18 cellular contexts compared by ENCODE assay signal in genomic region chr10:10223129-10223528, GRCh38.
DNase-seq lines count a peak whose midpoint lies in the region; ATAC-seq, FAIRE-seq and TF ChIP-seq lines count a peak whose summit lies in the region.
"Had no signal": no experiment of that assay in that cellular context is flagged by ENCODE, and none has a peak within 500 bp of the region (broad histone marks: within the 10 kb centered on the region; RNA-seq: fewer than 3 reads in every experiment).

No MANE protein-coding gene starts in this region.

- H3K23ac ChIP-seq in trophoblast cell (ENCODE audit: low read length), result no peak overlapping the region

- no peaks in the 10 kb centered on the region for H3K79me1 ChIP-seq in trophoblast cell (ENCODE audit: low read length)

- POLR2A ChIA-PET in naive thymus-derived CD4-positive, alpha-beta T cell (lab: Charles Lee), result no interaction called here

- no peak for TF ChIP-seq CTCF in endodermal cell (conservative IDR thresholded peaks at IDR 0.05)

- no peaks in the 10 kb centered on the region for H3K36me3 ChIP-seq in trophoblast cell (ENCODE audit: control insufficient read depth in 1 of 2, insufficient read depth in 2 of 2, low read length in 2 of 2)
- H3K36me3 ChIP-seq in naive thymus-derived CD4-positive, alpha-beta T cell (ENCODE audit: control insufficient read depth in 2 of 3, insufficient read depth in 3 of 3, low read length in 3 of 3), result no peaks in the 10 kb centered on the region
- H3K36me3 ChIP-seq in small intestine (ENCODE audit: control insufficient read depth in 2 of 2, insufficient read depth in 2 of 2, low read length in 2 of 2), result no peaks in the 10 kb centered on the region
- H3K36me3 ChIP-seq in endodermal cell (ENCODE audit: control insufficient read depth, insufficient read depth, low read length), result no peaks in the 10 kb centered on the region

- no peak overlapping the region for H2AK5ac ChIP-seq in trophoblast cell (ENCODE audit: low read length)

- H3K27me3 Mint-ChIP-seq in naive thymus-derived CD4-positive, alpha-beta T cell, result peaks cover 0 to 6% (median 0%) of the 10 kb centered on the region in 5 donors
- no peaks in the 10 kb centered on the region for H3K27me3 Mint-ChIP-seq in endodermal cell (ENCODE audit: insufficient read depth)

- no peak overlapping the region for H4K91ac ChIP-seq in trophoblast cell (ENCODE audit: low read depth, low read length)

- H2BK5ac ChIP-seq in trophoblast cell (ENCODE audit: low read depth, low read length, poor library complexity), result no peak overlapping the region

- no peak overlapping the region for H3K4ac ChIP-seq in trophoblast cell (ENCODE audit: low read depth, low read length)

- H3K27ac Mint-ChIP-seq in naive thymus-derived CD4-positive, alpha-beta T cell, result no peak overlapping the region
- H3K27ac Mint-ChIP-seq in endodermal cell, result no peak overlapping the region
- H3K27ac Mint-ChIP-seq: CD14-positive monocyte; CD8-positive, alpha-beta T cell had no signal

- no peak overlapping the region for H4K8ac ChIP-seq in trophoblast cell (ENCODE audit: low read depth, low read length)

- no peaks in the 10 kb centered on the region for H3K27me3 ChIP-seq in trophoblast cell (ENCODE audit: insufficient read depth, low read length)
- H3K27me3 ChIP-seq in naive thymus-derived CD4-positive, alpha-beta T cell (ENCODE audit: control insufficient read depth in 2 of 2, insufficient read depth in 2 of 2, low read length in 2 of 2), result peaks cover 0 to 4% of the 10 kb centered on the region in 2 donors
- no peaks in the 10 kb centered on the region for H3K27me3 ChIP-seq in small intestine (ENCODE audit: control insufficient read depth in 2 of 2, insufficient read depth in 2 of 2, low read length in 2 of 2)
- H3K27me3 ChIP-seq in endodermal cell (ENCODE audit: control insufficient read depth, insufficient read depth, low read length, poor library complexity, severe bottlenecking), result no peaks in the 10 kb centered on the region

- no peak overlapping the region for H2BK120ac ChIP-seq in trophoblast cell (ENCODE audit: insufficient read depth, low read length, poor library complexity)

- no peak overlapping the region for H3K14ac ChIP-seq in trophoblast cell (ENCODE audit: low read length)

- H3K4me3 ChIP-seq in trophoblast cell (ENCODE audit: low read depth, low read length), result no peak overlapping the region
- H3K4me3 ChIP-seq in naive thymus-derived CD4-positive, alpha-beta T cell (ENCODE audit: low read length), result no peak overlapping the region
- no peak overlapping the region for H3K4me3 ChIP-seq in small intestine (ENCODE audit: low read depth in 1 of 2, low read length in 2 of 2)
- H3K4me3 ChIP-seq in endodermal cell (ENCODE audit: low read length), result no peak overlapping the region
- H3K4me3 ChIP-seq: A549 had no signal

- CTCF ChIA-PET in naive thymus-derived CD4-positive, alpha-beta T cell (lab: Charles Lee), result interaction anchor here (0.6 kb wide), 1 partner anchor 14 kb away, joined by 4 read pairs; no protein-coding TSS in a partner anchor

- no peak for ATAC-seq in naive thymus-derived CD4-positive, alpha-beta T cell
- ATAC-seq: A549; CD8-positive, alpha-beta T cell had no signal

- no peak overlapping the region for H3K27ac ChIP-seq in trophoblast cell (ENCODE audit: low read depth, low read length)
- H3K27ac ChIP-seq in naive thymus-derived CD4-positive, alpha-beta T cell (ENCODE audit: low read depth, low read length), result no peak overlapping the region
- no peak overlapping the region for H3K27ac ChIP-seq in small intestine (ENCODE audit: low read depth in 1 of 2, low read length in 1 of 2)
- H3K27ac ChIP-seq in endodermal cell (ENCODE audit: low read depth, low read length), result no peak overlapping the region
- H3K27ac ChIP-seq: A549 had no signal

- H3K9me3 ChIP-seq in trophoblast cell (ENCODE audit: insufficient read depth, low read depth, low read length), result no peaks in the 10 kb centered on the region
- H3K9me3 ChIP-seq in naive thymus-derived CD4-positive, alpha-beta T cell (ENCODE audit: control insufficient read depth in 2 of 3, low read length in 3 of 3), result no peaks in the 10 kb centered on the region
- no peaks in the 10 kb centered on the region for H3K9me3 ChIP-seq in small intestine (ENCODE audit: control insufficient read depth, low read depth)
- H3K9me3 ChIP-seq in endodermal cell (ENCODE audit: control insufficient read depth, low read length), result no peaks in the 10 kb centered on the region
- H3K9me3 ChIP-seq: A549 had no signal

- H3K79me2 ChIP-seq in trophoblast cell (ENCODE audit: control insufficient read depth, insufficient read depth, low read length, poor library complexity), result no peaks in the 10 kb centered on the region

- no peaks in the 10 kb centered on the region for H3K4me1 Mint-ChIP-seq in naive thymus-derived CD4-positive, alpha-beta T cell
- H3K4me1 Mint-ChIP-seq in endodermal cell, result no peaks in the 10 kb centered on the region
- H3K4me1 Mint-ChIP-seq: CD14-positive monocyte had no signal

- no peak overlapping the region for H2BK12ac ChIP-seq in trophoblast cell (ENCODE audit: low read length)

- H2AFZ ChIP-seq in trophoblast cell (ENCODE audit: insufficient read depth, low read length, poor library complexity), result no peak overlapping the region

- WGBS in trophoblast cell (ENCODE audit: extremely low coverage, insufficient coverage, insufficient read length), result no CpG with 5 or more reads among the region's 3 CpGs
- 78 to 93% (median 87%) methylated on average over 3 of the region's 3 CpGs for WGBS in small intestine, 3 donors
- WGBS in endodermal cell (ENCODE audit: insufficient coverage in 1 of 2, insufficient read length in 1 of 2), 2 experiments, result 95 to 100% methylated on average over 3 of the region's 3 CpGs

- no peak overlapping the region for H3K18ac ChIP-seq in trophoblast cell (ENCODE audit: low read length)

- no peak overlapping the region for H4K12ac ChIP-seq in trophoblast cell (ENCODE audit: low read depth, low read length)

- FAIRE-seq in small intestine (lab: Jason Lieb, UNC), result no peak
- FAIRE-seq: A549, D721Med, G401.6, GM12892 had no signal

- peak; percentile 8 for DNase-seq in astrocyte of the hippocampus (ENCODE audit: low read depth, low spot score)
- DNase-seq in iris pigment epithelial cell (ENCODE audit: low read depth), result peak; percentile 7
- peak; percentile 3 to 51 for DNase-seq in trophoblast cell
- DNase-seq in HuH-7.5 (ENCODE audit: low spot score), result no peak
- DNase-seq in naive thymus-derived CD4-positive, alpha-beta T cell, result no peak
- no peak for DNase-seq in small intestine
- no peak for DNase-seq in endodermal cell
- DNase-seq: CD8-positive, alpha-beta T cell; COR-L47; DMS153; DMS79 treated with DMSO at 0.1 percent for 48 hours; EL; H7 had no signal

- intact Hi-C loops in naive thymus-derived CD4-positive, alpha-beta T cell (cut with micrococcal nuclease), result no loop called here

- no peaks in the 10 kb centered on the region for H3K36me3 Mint-ChIP-seq in naive thymus-derived CD4-positive, alpha-beta T cell
- H3K36me3 Mint-ChIP-seq in endodermal cell (ENCODE audit: low read depth), result no peaks in the 10 kb centered on the region
- H3K36me3 Mint-ChIP-seq: CD14-positive monocyte; CD8-positive, alpha-beta T cell had no signal

- H3K4me3 Mint-ChIP-seq in naive thymus-derived CD4-positive, alpha-beta T cell, result no peak overlapping the region
- H3K4me3 Mint-ChIP-seq in endodermal cell, result no peak overlapping the region
- H3K4me3 Mint-ChIP-seq: CD14-positive monocyte; CD8-positive, alpha-beta T cell had no signal

- H3K9me3 Mint-ChIP-seq in naive thymus-derived CD4-positive, alpha-beta T cell, result peaks cover 0 to 3% (median 0%) of the 10 kb centered on the region in 11 donors
- H3K9me3 Mint-ChIP-seq in endodermal cell, result no peaks in the 10 kb centered on the region
- H3K9me3 Mint-ChIP-seq: CD8-positive, alpha-beta T cell had no signal

- H3K9ac ChIP-seq in trophoblast cell (ENCODE audit: low read length) (no peak overlapping the region), endodermal cell (ENCODE audit: extremely low read depth, low read length, poor library complexity, severe bottlenecking) (no peak overlapping the region)

- no peak overlapping the region for H3K4me2 ChIP-seq in trophoblast cell (ENCODE audit: low read length)
- H3K4me2 ChIP-seq: A549 had no signal

- H3K4me1 ChIP-seq in trophoblast cell (ENCODE audit: control insufficient read depth in 1 of 2, insufficient read depth in 2 of 2, low read length in 2 of 2), result peaks cover 0 to 2% of the 10 kb centered on the region in 2 experiments
- no peaks in the 10 kb centered on the region for H3K4me1 ChIP-seq in naive thymus-derived CD4-positive, alpha-beta T cell (ENCODE audit: control insufficient read depth in 2 of 2, insufficient read depth in 2 of 2, low read length in 2 of 2)
- no peaks in the 10 kb centered on the region for H3K4me1 ChIP-seq in small intestine (ENCODE audit: control insufficient read depth in 2 of 2, insufficient read depth in 1 of 2, low read depth in 1 of 2, low read length in 1 of 2)
- no peaks in the 10 kb centered on the region for H3K4me1 ChIP-seq in endodermal cell (ENCODE audit: control insufficient read depth, insufficient read depth, low read length)
- H3K4me1 ChIP-seq: A549 had no signal

Comparison
In these comparisons a context has a peak if more than half of its experiments do, and no peak if none do; other contexts are left out.
1. DNase-seq: peak in astrocyte of the hippocampus (single experiment), iris pigment epithelial cell (single experiment) and trophoblast cell (2 of 2); none in HuH-7.5 (single experiment), naive thymus-derived CD4-positive, alpha-beta T cell (0 of 9), small intestine (single experiment) and endodermal cell (single experiment).